11 cellular contexts compared by ENCODE assay signal in the genomic region with DNA sequence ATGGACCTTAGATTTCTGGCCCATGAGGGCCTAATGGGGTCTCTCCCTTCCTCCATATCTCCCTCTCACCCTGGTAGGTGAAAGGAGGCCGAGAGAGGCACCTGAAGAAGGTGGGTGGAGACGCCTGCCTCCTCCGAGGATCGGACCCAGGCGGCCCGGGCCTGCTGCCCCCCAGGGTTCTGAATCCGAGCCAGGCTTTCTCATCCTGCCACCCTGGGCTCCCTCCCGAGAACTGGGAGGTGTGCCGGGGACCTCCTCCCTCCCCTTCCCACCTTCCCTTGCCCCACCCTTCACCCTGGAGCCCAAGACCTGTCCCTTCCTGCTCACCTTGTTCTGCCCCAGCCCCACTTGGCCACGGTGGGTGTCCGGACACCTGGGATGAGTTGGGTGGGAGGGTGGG. TPM values are rescaled to one million over a fixed set of nuclear protein-coding genes. Genes with fewer than 3 reads are reported as not detected.
DNase-seq lines count a peak whose midpoint lies in the region; ATAC-seq and TF ChIP-seq lines count a peak whose summit lies in the region.
"Had no signal": no experiment of that assay in that cellular context is flagged by ENCODE, and none has a peak within 500 bp of the region (broad histone marks: within the 10 kb centered on the region; RNA-seq: fewer than 3 reads in every experiment).

No MANE protein-coding gene starts in this region.

- TF ChIP-seq CTCF in heart left ventricle (IDR thresholded peaks at IDR 0.05) (no peak), RWPE1 (conservative IDR thresholded peaks at IDR 0.05; ENCODE audit: low read depth) (no peak), vagina (IDR thresholded peaks at IDR 0.05) (no peak)

- H3K4me3 ChIP-seq in heart left ventricle: no peak overlapping the region
- H3K4me3 ChIP-seq in mesendoderm (ENCODE audit: low read length): no peak overlapping the region
- no peak overlapping the region for H3K4me3 ChIP-seq in vagina

- H3K9ac ChIP-seq in mesendoderm (ENCODE audit: low read length): no peak overlapping the region

- H3K27ac ChIP-seq in heart left ventricle (no peak overlapping the region), RWPE1 (peak overlapping the region; percentile 94), mesendoderm (ENCODE audit: low read depth, low read length) (no peak overlapping the region), vagina (peak overlapping the region; percentile 59)

- H2BK120ac ChIP-seq in mesendoderm (ENCODE audit: low read depth, low read length): no peak overlapping the region

- H3K56ac ChIP-seq in mesendoderm (ENCODE audit: low read length): peak overlapping the region; percentile 15

- no peak overlapping the region for H4K5ac ChIP-seq in mesendoderm (ENCODE audit: low read length)

- intact Hi-C loops in Right ventricle myocardium inferior (cut with DNase I) (loop anchor here (10.0 kb wide), 1 partner anchor 484 kb away; the partner anchor contains the start of gene SEPHS2), heart left ventricle (cut with DNase I) (no loop called here), vagina (cut with DNase I) (no loop called here)

- H3K79me2 ChIP-seq in mesendoderm (ENCODE audit: control insufficient read depth, insufficient read depth, low read length): peaks cover 12% of the 10 kb centered on the region

- no peak overlapping the region for H2BK15ac ChIP-seq in mesendoderm (replicated peaks; ENCODE audit: low read depth)

- CTCF ChIA-PET in RWPE1 (lab: Yijun Ruan, JAX): no interaction called here

- H3K4me1 ChIP-seq in heart left ventricle (peaks cover 0 to 28% (median 8%) of the 10 kb centered on the region in 12 donors), mesendoderm (ENCODE audit: control insufficient read depth, low read depth, low read length) (no peaks in the 10 kb centered on the region), vagina (peaks cover 28% of the 10 kb centered on the region)

- no peak overlapping the region for H4K8ac ChIP-seq in mesendoderm (ENCODE audit: low read depth, low read length)

- no peak overlapping the region for H3K18ac ChIP-seq in mesendoderm (ENCODE audit: low read length)

- 88 to 92% (median 90%) methylated on average over 7 to 11 of the region's 11 CpGs for WGBS in heart left ventricle, 4 donors
- no CpG with 5 or more reads among the region's 11 CpGs for WGBS in mesendoderm (ENCODE audit: extremely low coverage, insufficient coverage, low lambda C conversion rate)

- H3K4me2 ChIP-seq in mesendoderm (ENCODE audit: low read length): no peak overlapping the region

- H3K27me3 ChIP-seq in heart left ventricle (no peaks in the 10 kb centered on the region), mesendoderm (ENCODE audit: insufficient read depth, low read length, poor library complexity) (no peaks in the 10 kb centered on the region), vagina (no peaks in the 10 kb centered on the region)

- no peak overlapping the region for H2BK5ac ChIP-seq in mesendoderm (ENCODE audit: low read length)

- DNase-seq in Right ventricle myocardium inferior (ENCODE audit: missing footprints) (peak; percentile 33), heart left ventricle (no peak), RWPE1 (ENCODE audit: low spot score) (no peak), mesendoderm (no peak), vagina (ENCODE audit: extremely low spot score in 2 of 2) (no peak), OCI-M1 (lab: John Stamatoyannopoulos, UW) (no peak), NCI-H1092 (lab: John Stamatoyannopoulos, UW) (no peak)
- DNase-seq: GDM1 had no signal

- POLR2A ChIA-PET in RWPE1 (lab: Yijun Ruan, JAX; ENCODE audit: low non-redundant PET): no interaction called here

- ATAC-seq in Right ventricle myocardium inferior: no peak
- no peak for ATAC-seq in heart left ventricle
- ATAC-seq in GM19351 (IDR thresholded peaks at IDR 0.05; ENCODE audit: unreplicated experiment): no peak

- no peak overlapping the region for H2AK5ac ChIP-seq in mesendoderm (ENCODE audit: low read length)

- H3K79me1 ChIP-seq in mesendoderm (ENCODE audit: low read length): peaks cover 14% of the 10 kb centered on the region

- H3K36me3 ChIP-seq in heart left ventricle: peaks cover 0 to 47% (median 22%) of the 10 kb centered on the region in 9 donors
- H3K36me3 ChIP-seq in mesendoderm (ENCODE audit: control insufficient read depth, insufficient read depth, low read length): peaks cover 24% of the 10 kb centered on the region
- peaks cover 3 to 8% of the 10 kb centered on the region in 2 donors for H3K36me3 ChIP-seq in vagina

- TF ChIP-seq POLR2A in heart left ventricle (IDR thresholded peaks at IDR 0.05) (no peak), vagina (IDR thresholded peaks at IDR 0.05) (no peak)

- no peaks in the 10 kb centered on the region for H3K9me3 ChIP-seq in heart left ventricle
- no peaks in the 10 kb centered on the region for H3K9me3 ChIP-seq in vagina

- H3K4ac ChIP-seq in mesendoderm (ENCODE audit: low read depth, low read length): no peak overlapping the region

- H3K23ac ChIP-seq in mesendoderm (ENCODE audit: low read length): no peak overlapping the region

RNA-seq across cellular contexts. Expression of gene FBXL19, which starts 5.0 kb away (rescaled TPM):
- total RNA-seq in Right ventricle myocardium inferior (6.3 TPM), heart left ventricle (10 to 100 TPM in 2 of 9 donors, 1 to 10 TPM in 7; 4.5 to 15.5 (median 7.9) TPM), vagina (21.4 TPM)
- 1 to 10 TPM; 7.9 to 9.1 TPM for polyA plus RNA-seq in heart left ventricle
- 46.9 TPM for polyA plus RNA-seq in mesendoderm (2013, experiment 1 of 2)
- 47.5 TPM for polyA plus RNA-seq in mesendoderm (2013, experiment 2 of 2)

RNA-seq across cellular contexts. Expression of gene ORAI3, which starts 20.5 kb away (rescaled TPM):
- total RNA-seq in Right ventricle myocardium inferior: 11.4 TPM
- total RNA-seq in heart left ventricle: 10 to 100 TPM in 6 of 9 donors, 1 to 10 TPM in 3; 8.5 to 28.9 (median 14.1) TPM
- polyA plus RNA-seq in heart left ventricle: 10 to 100 TPM in 1 of 2 donors, 1 to 10 TPM in 1; 8.1 to 10.8 TPM
- polyA plus RNA-seq in mesendoderm (2013, experiment 1 of 2): 3.6 TPM
- 3.5 TPM for polyA plus RNA-seq in mesendoderm (2013, experiment 2 of 2)
- 27.0 TPM for total RNA-seq in vagina

RNA-seq across cellular contexts. Expression of gene SETD1A, which starts 29.2 kb away (rescaled TPM):
- total RNA-seq in Right ventricle myocardium inferior (9.4 TPM), heart left ventricle (10 to 100 TPM in 3 of 9 donors, 1 to 10 TPM in 6; 4.6 to 12.1 (median 9.0) TPM), vagina (10.6 TPM)
- polyA plus RNA-seq in heart left ventricle: 1 to 10 TPM; 8.1 to 9.3 TPM
- polyA plus RNA-seq in mesendoderm (2013, experiment 1 of 2): 27.7 TPM
- polyA plus RNA-seq in mesendoderm (2013, experiment 2 of 2): 25.3 TPM

RNA-seq across cellular contexts. Expression of gene CTF1, which starts 32.0 kb away (rescaled TPM):
- total RNA-seq in Right ventricle myocardium inferior: 8.7 TPM
- total RNA-seq in heart left ventricle: 10 to 100 TPM in 5 of 9 donors, 1 to 10 TPM in 4; 6.4 to 22.2 (median 12.2) TPM
- 10 to 100 TPM in 1 of 2 donors, 1 to 10 TPM in 1; 3.7 to 13.5 TPM for polyA plus RNA-seq in heart left ventricle
- 1.7 TPM for polyA plus RNA-seq in mesendoderm (2013, experiment 1 of 2)
- polyA plus RNA-seq in mesendoderm (2013, experiment 2 of 2): 1.6 TPM
- 3.2 TPM for total RNA-seq in vagina
- polyA plus RNA-seq: CD8-positive, alpha-beta memory T cell; IgD-negative memory B cell had no signal

RNA-seq across cellular contexts. Expression of gene BCL7C, which starts 34.5 kb away (rescaled TPM):
- total RNA-seq in Right ventricle myocardium inferior: 32.2 TPM
- 10 to 100 TPM; 23.1 to 35.5 (median 28.1) TPM for total RNA-seq in heart left ventricle
- 10 to 100 TPM; 30.5 to 43.4 TPM for polyA plus RNA-seq in heart left ventricle
- 24.5 TPM for polyA plus RNA-seq in mesendoderm (2013, experiment 1 of 2)
- polyA plus RNA-seq in mesendoderm (2013, experiment 2 of 2): 23.1 TPM
- total RNA-seq in vagina: 38.1 TPM

Comparison
In these comparisons a context has a peak if more than half of its experiments do, and no peak if none do; other contexts are left out.
1. H3K27ac ChIP-seq: peak in RWPE1 (single experiment) and vagina (single experiment); none in heart left ventricle (0 of 12) and mesendoderm (single experiment).